In the genomic region with DNA sequence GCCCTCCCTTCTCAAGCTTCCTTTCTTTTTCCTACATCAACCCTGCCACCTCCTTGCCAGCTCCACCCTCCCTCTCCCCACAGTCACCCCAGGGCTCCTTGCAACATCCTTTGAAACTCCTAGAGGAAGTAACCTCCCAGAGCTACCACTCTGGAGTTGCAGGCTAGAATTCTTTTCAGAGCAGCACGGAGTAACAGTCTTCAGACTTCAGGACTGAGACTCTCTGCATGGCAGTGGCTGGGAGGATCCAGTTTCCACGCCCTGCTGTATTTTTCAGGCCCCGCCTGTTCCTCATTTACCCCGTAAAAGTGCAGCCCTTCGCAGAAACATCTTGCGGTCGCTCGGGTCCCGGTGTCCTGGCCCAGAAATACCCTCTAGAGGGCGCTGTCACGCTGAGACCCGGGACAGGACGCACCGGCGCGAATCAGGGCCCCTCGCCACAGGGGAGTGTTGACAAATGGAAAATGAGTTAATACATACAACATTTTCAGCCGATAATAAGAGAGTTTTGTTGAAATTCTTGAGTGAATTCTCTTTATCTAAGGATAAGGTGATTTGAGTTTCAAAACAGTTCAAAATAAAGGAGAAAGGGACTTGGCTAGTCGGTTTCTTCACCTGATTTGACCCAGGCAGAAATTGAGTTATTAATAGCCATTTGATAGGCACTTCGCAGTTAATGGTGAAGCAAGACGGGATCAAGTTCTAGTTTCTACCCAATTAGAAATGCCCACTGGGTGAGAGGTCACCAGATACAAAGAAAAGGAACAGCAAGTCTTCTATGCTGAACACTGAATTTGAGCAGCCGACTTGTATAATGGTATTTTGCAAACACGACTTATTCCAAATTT, we compare ENCODE assay signal across 1 cellular context.
TF ChIP-seq lines count a peak whose summit lies in the region.

No MANE protein-coding gene starts in this region.

TF ChIP-seq in K562, 482 proteins besides CTCF, POLR2A, EP300 and RAD21 (continued from another document and continues in another):
- TF ChIP-seq, protein P1, sequence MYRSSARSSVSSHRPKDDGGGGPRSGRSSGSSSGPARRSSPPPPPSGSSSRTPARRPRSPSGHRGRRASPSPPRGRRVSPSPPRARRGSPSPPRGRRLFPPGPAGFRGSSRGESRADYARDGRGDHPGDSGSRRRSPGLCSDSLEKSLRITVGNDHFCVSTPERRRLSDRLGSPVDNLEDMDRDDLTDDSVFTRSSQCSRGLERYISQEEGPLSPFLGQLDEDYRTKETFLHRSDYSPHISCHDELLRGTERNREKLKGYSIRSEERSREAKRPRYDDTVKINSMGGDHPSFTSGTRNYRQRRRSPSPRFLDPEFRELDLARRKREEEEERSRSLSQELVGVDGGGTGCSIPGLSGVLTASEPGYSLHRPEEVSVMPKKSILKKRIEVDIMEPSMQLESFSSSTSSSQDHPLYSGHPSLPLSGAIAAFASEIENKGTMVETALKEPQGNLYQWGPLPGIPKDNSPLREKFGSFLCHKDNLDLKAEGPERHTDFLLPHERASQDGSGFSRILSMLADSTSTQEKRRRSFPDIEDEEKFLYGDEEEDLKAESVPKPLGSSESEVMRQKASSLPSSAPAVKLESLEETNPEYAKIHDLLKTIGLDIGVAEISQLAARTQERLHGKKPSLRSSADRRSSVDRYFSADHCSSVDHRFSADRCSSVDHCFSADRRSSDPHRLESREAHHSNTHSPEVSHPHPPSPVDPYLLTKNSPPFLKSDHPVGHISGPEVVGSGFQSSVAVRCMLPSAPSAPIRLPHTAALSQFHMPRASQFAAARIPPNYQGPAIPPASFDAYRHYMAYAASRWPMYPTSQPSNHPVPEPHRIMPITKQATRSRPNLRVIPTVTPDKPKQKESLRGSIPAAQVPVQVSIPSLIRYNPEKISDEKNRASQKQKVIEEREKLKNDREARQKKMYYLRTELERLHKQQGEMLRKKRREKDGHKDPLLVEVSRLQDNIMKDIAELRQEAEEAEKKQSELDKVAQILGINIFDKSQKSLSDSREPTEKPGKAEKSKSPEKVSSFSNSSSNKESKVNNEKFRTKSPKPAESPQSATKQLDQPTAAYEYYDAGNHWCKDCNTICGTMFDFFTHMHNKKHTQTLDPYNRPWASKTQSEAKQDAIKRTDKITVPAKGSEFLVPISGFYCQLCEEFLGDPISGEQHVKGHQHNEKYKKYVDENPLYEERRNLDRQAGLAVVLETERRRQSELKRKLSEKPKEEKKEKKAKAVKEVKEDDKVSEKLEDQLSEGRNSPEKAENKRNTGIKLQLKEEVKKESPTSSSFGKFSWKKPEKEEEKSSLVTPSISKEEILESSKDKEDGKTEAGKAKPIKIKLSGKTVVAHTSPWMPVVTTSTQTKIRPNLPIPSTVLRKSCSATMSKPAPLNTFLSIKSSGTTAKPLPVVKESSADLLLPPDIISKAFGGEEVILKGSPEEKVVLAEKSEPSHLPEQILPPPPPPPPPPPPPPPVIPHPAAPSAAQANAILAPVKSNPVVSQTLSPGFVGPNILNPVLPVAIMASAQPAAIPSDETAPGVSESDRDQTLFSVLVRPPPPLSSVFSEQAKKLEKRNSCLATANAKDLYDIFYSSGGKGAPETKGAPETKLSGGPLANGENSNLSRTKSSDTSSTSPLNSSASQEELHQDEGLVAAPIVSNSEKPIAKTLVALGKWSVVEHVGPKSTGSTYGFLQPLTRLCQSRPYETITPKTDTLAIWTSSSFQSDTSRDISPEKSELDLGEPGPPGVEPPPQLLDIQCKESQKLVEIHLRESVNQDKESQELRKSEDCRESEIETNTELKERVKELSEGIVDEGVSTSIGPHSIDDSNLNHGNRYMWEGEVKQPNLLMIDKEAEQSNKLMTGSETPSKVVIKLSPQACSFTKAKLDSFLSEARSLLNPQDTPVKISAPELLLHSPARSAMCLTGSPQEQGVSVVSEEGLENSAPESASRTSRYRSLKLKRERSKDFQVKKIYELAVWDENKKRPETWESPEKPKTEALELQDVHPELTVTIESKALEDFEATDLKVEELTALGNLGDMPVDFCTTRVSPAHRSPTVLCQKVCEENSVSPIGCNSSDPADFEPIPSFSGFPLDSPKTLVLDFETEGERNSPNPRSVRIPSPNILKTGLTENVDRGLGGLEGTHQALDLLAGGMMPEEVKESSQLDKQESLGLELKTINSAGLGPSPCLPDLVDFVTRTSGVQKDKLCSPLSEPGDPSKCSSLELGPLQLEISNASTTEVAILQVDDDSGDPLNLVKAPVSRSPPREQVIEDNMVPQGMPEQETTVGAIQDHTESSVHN (IDR thresholded peaks at IDR 0.05; ENCODE audit: borderline replicate concordance in 1 of 2, low read depth in 1 of 2): no peak
- TF ChIP-seq, protein P2, sequence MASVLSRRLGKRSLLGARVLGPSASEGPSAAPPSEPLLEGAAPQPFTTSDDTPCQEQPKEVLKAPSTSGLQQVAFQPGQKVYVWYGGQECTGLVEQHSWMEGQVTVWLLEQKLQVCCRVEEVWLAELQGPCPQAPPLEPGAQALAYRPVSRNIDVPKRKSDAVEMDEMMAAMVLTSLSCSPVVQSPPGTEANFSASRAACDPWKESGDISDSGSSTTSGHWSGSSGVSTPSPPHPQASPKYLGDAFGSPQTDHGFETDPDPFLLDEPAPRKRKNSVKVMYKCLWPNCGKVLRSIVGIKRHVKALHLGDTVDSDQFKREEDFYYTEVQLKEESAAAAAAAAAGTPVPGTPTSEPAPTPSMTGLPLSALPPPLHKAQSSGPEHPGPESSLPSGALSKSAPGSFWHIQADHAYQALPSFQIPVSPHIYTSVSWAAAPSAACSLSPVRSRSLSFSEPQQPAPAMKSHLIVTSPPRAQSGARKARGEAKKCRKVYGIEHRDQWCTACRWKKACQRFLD (CRISPR knock-in tag; IDR thresholded peaks at IDR 0.05): no peak
- TF ChIP-seq MAFF (IDR thresholded peaks at IDR 0.05; ENCODE audit: low read length) (no peak), SIN3B (IDR thresholded peaks at IDR 0.05; ENCODE audit: low read depth) (no peak), KLF13 (tag; IDR thresholded peaks at IDR 0.05; ENCODE audit: borderline replicate concordance, low read depth) (no peak), HDAC6 (IDR thresholded peaks at IDR 0.05; ENCODE audit: low read depth, low read length) (no peak), SOX6 (IDR thresholded peaks at IDR 0.05) (peak; percentile 24; the same call in 1 of the 2 replicates), NRF1 (conservative IDR thresholded peaks at IDR 0.05 in 1 of 2, IDR thresholded peaks at IDR 0.05 in 1 of 2) (peak in 1 of 2 experiments; percentile 31; a peak in 1 of 4 replicates), ZNF324 (CRISPR knock-in tag; IDR thresholded peaks at IDR 0.05) (no peak), ZNF232 (CRISPR knock-in tag; IDR thresholded peaks at IDR 0.05) (no peak), ZNF551 (CRISPR knock-in tag; IDR thresholded peaks at IDR 0.05) (no peak), CBX5 (IDR thresholded peaks at IDR 0.05; ENCODE audit: borderline replicate concordance, low read depth) (no peak), DMBX1 (CRISPR knock-in tag; IDR thresholded peaks at IDR 0.05; ENCODE audit: borderline replicate concordance) (no peak), MYC (IDR thresholded peaks at IDR 0.05; ENCODE audit: low read depth, low read length) (0 out of 2 replicates have a peak, but pooled peaks have one; percentile 40), MYC (CRISPR knock-in tag; IDR thresholded peaks at IDR 0.05; ENCODE audit: borderline replicate concordance, low read depth) (no peak), ZKSCAN3 (CRISPR knock-in tag; IDR thresholded peaks at IDR 0.05) (no peak), ETV5 (CRISPR knock-in tag; IDR thresholded peaks at IDR 0.05; ENCODE audit: low read depth) (no peak), ATF7 (IDR thresholded peaks at IDR 0.05) (peak; percentile 25; the same call in 1 of the 2 replicates), SETDB1 (IDR thresholded peaks at IDR 0.05; ENCODE audit: low read length) (no peak), ZNF274 (IDR thresholded peaks at IDR 0.05; ENCODE audit: borderline replicate concordance, low read depth, low read length) (no peak), HDAC3 (IDR thresholded peaks at IDR 0.05; ENCODE audit: borderline replicate concordance, partially characterized antibody) (no peak), SRF (CRISPR knock-in tag; IDR thresholded peaks at IDR 0.05) (no peak; a peak in 1 of 4 replicates), ZNF707 (CRISPR knock-in tag; conservative IDR thresholded peaks at IDR 0.05) (no peak), PTRF (tag; IDR thresholded peaks at IDR 0.05) (no peak), LEF1 (IDR thresholded peaks at IDR 0.05) (no peak), TRIM24 (IDR thresholded peaks at IDR 0.05) (no peak)
- TF ChIP-seq, protein P3, sequence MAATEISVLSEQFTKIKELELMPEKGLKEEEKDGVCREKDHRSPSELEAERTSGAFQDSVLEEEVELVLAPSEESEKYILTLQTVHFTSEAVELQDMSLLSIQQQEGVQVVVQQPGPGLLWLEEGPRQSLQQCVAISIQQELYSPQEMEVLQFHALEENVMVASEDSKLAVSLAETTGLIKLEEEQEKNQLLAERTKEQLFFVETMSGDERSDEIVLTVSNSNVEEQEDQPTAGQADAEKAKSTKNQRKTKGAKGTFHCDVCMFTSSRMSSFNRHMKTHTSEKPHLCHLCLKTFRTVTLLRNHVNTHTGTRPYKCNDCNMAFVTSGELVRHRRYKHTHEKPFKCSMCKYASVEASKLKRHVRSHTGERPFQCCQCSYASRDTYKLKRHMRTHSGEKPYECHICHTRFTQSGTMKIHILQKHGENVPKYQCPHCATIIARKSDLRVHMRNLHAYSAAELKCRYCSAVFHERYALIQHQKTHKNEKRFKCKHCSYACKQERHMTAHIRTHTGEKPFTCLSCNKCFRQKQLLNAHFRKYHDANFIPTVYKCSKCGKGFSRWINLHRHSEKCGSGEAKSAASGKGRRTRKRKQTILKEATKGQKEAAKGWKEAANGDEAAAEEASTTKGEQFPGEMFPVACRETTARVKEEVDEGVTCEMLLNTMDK (IDR thresholded peaks at IDR 0.05; ENCODE audit: borderline replicate concordance, insufficient read depth, low read depth, low read length, poor library complexity, severe bottlenecking): peak; percentile 23
- TF ChIP-seq, protein P4, sequence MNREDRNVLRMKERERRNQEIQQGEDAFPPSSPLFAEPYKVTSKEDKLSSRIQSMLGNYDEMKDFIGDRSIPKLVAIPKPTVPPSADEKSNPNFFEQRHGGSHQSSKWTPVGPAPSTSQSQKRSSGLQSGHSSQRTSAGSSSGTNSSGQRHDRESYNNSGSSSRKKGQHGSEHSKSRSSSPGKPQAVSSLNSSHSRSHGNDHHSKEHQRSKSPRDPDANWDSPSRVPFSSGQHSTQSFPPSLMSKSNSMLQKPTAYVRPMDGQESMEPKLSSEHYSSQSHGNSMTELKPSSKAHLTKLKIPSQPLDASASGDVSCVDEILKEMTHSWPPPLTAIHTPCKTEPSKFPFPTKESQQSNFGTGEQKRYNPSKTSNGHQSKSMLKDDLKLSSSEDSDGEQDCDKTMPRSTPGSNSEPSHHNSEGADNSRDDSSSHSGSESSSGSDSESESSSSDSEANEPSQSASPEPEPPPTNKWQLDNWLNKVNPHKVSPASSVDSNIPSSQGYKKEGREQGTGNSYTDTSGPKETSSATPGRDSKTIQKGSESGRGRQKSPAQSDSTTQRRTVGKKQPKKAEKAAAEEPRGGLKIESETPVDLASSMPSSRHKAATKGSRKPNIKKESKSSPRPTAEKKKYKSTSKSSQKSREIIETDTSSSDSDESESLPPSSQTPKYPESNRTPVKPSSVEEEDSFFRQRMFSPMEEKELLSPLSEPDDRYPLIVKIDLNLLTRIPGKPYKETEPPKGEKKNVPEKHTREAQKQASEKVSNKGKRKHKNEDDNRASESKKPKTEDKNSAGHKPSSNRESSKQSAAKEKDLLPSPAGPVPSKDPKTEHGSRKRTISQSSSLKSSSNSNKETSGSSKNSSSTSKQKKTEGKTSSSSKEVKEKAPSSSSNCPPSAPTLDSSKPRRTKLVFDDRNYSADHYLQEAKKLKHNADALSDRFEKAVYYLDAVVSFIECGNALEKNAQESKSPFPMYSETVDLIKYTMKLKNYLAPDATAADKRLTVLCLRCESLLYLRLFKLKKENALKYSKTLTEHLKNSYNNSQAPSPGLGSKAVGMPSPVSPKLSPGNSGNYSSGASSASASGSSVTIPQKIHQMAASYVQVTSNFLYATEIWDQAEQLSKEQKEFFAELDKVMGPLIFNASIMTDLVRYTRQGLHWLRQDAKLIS (CRISPR knock-in tag; IDR thresholded peaks at IDR 0.05): no peak
- TF ChIP-seq, protein P5, sequence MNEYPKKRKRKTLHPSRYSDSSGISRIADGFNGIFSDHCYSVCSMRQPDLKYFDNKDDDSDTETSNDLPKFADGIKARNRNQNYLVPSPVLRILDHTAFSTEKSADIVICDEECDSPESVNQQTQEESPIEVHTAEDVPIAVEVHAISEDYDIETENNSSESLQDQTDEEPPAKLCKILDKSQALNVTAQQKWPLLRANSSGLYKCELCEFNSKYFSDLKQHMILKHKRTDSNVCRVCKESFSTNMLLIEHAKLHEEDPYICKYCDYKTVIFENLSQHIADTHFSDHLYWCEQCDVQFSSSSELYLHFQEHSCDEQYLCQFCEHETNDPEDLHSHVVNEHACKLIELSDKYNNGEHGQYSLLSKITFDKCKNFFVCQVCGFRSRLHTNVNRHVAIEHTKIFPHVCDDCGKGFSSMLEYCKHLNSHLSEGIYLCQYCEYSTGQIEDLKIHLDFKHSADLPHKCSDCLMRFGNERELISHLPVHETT (CRISPR knock-in tag; conservative IDR thresholded peaks at IDR 0.05 in 1 of 2, IDR thresholded peaks at IDR 0.05 in 1 of 2): no peak
- TF ChIP-seq, protein P6, sequence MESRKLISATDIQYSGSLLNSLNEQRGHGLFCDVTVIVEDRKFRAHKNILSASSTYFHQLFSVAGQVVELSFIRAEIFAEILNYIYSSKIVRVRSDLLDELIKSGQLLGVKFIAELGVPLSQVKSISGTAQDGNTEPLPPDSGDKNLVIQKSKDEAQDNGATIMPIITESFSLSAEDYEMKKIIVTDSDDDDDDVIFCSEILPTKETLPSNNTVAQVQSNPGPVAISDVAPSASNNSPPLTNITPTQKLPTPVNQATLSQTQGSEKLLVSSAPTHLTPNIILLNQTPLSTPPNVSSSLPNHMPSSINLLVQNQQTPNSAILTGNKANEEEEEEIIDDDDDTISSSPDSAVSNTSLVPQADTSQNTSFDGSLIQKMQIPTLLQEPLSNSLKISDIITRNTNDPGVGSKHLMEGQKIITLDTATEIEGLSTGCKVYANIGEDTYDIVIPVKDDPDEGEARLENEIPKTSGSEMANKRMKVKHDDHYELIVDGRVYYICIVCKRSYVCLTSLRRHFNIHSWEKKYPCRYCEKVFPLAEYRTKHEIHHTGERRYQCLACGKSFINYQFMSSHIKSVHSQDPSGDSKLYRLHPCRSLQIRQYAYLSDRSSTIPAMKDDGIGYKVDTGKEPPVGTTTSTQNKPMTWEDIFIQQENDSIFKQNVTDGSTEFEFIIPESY (CRISPR knock-in tag; IDR thresholded peaks at IDR 0.05): peak; percentile 61; the same call in 1 of the 2 replicates
- TF ChIP-seq, protein P7, sequence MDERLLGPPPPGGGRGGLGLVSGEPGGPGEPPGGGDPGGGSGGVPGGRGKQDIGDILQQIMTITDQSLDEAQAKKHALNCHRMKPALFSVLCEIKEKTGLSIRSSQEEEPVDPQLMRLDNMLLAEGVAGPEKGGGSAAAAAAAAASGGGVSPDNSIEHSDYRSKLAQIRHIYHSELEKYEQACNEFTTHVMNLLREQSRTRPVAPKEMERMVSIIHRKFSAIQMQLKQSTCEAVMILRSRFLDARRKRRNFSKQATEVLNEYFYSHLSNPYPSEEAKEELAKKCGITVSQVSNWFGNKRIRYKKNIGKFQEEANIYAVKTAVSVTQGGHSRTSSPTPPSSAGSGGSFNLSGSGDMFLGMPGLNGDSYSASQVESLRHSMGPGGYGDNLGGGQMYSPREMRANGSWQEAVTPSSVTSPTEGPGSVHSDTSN (CRISPR knock-in tag; IDR thresholded peaks at IDR 0.05; ENCODE audit: low read depth): no peak
- TF ChIP-seq, protein P7 (tag; conservative IDR thresholded peaks at IDR 0.05; ENCODE audit: low read depth): no peak
